In the genomic region with DNA sequence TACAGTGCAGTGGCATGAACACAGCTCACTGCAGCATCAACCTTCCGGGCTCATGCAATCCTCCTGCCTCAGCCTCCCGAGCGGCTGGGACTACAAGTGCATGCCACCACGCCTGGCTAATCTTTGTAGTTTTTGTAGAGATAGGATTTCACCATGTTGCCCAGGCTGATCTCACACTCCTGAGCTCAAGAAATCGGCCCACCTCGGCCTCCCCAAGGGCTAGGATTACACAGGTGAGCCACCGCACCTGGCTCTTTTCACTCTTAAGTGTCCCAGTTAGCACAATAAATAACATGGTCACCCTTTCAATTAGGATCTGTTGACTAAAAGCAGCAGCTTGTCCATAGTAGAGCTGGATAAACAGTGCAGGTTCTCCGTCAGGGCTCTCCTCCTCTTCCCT, we compare ENCODE assay signal across 9 cellular contexts. TPM values are rescaled to one million over a fixed set of nuclear protein-coding genes. Genes with fewer than 3 reads are reported as not detected.
A peak's percentile ranks its signal among the peaks of the same experiment; 100 is the strongest.
DNase-seq lines count a peak whose midpoint lies in the region; ATAC-seq and TF ChIP-seq lines count a peak whose summit lies in the region.
"Had no signal": no experiment of that assay in that cellular context is flagged by ENCODE, and none has a peak within 500 bp of the region (broad histone marks: within the 10 kb centered on the region; RNA-seq: fewer than 3 reads in every experiment).

No MANE protein-coding gene starts in this region.

- H3K36me3 ChIP-seq in lower lobe of right lung (peaks cover 9% of the 10 kb centered on the region), testis (ENCODE audit: low read depth, missing control alignments) (no peaks in the 10 kb centered on the region)

- TF ChIP-seq CTCF in C4-2B (conservative IDR thresholded peaks at IDR 0.05) (no peak), lower lobe of right lung (IDR thresholded peaks at IDR 0.05) (no peak), testis (IDR thresholded peaks at IDR 0.05) (no peak)

- H3K9me3 Mint-ChIP-seq in IgD-negative memory B cell = no peaks in the 10 kb centered on the region
- H3K9me3 Mint-ChIP-seq in activated T-helper 17 cell treated with anti-CD3 and anti-CD28 coated beads, Interleukin-2, amount 50 U/mL, for 72 hours = no peaks in the 10 kb centered on the region

- peak overlapping the region; percentile 93 to 96 (median 95) for H3K4me3 Mint-ChIP-seq in IgD-negative memory B cell
- peak overlapping the region; percentile 98 for H3K4me3 Mint-ChIP-seq in activated T-helper 17 cell treated with anti-CD3 and anti-CD28 coated beads, Interleukin-2, amount 50 U/mL, for 72 hours

- TF ChIP-seq POLR2A in testis (IDR thresholded peaks at IDR 0.05) = no peak

- intact Hi-C loops in lower lobe of right lung (cut with DNase I) (no loop called here), testis (cut with DNase I; ENCODE audit: low total_unique reads) (no loop called here)

- peaks cover 4% of the 10 kb centered on the region for H3K36me3 Mint-ChIP-seq in IgD-negative memory B cell
- H3K36me3 Mint-ChIP-seq in activated T-helper 17 cell treated with anti-CD3 and anti-CD28 coated beads, Interleukin-2, amount 50 U/mL, for 72 hours (ENCODE audit: low read depth) = peaks cover 6% of the 10 kb centered on the region

- H3K27ac ChIP-seq in C4-2B = peak overlapping the region; percentile 86; the same call in 1 of the 2 replicates
- no peak overlapping the region for H3K27ac ChIP-seq in lower lobe of right lung
- no peak overlapping the region for H3K27ac ChIP-seq in testis

- ATAC-seq in activated T-helper 17 cell treated with anti-CD3 and anti-CD28 coated beads, Interleukin-2, amount 50 U/mL, for 72 hours (replicated peaks) = no peak
- ATAC-seq in lower lobe of right lung = no peak
- ATAC-seq in GM18502 (IDR thresholded peaks at IDR 0.05; ENCODE audit: poor library complexity, unreplicated experiment) = no peak
- ATAC-seq: activated CD4-positive, CD25-positive, alpha-beta regulatory T cell treated with anti-CD3 and anti-CD28 coated beads, Interleukin-2, amount 50 U/mL, for 24 hours had no signal

- peak overlapping the region in 2 of 3 donors; percentile 87 to 91 for H3K27ac Mint-ChIP-seq in IgD-negative memory B cell
- H3K27ac Mint-ChIP-seq in activated T-helper 17 cell treated with anti-CD3 and anti-CD28 coated beads, Interleukin-2, amount 50 U/mL, for 72 hours = peak overlapping the region; percentile 94

- H3K9me3 ChIP-seq in lower lobe of right lung (no peaks in the 10 kb centered on the region), testis (no peaks in the 10 kb centered on the region)

- peaks cover 23 to 53% (median 36%) of the 10 kb centered on the region in 3 donors for H3K4me1 Mint-ChIP-seq in IgD-negative memory B cell
- H3K4me1 Mint-ChIP-seq in activated T-helper 17 cell treated with anti-CD3 and anti-CD28 coated beads, Interleukin-2, amount 50 U/mL, for 72 hours = peaks cover 21% of the 10 kb centered on the region

- 61 to 77% methylated on average over 8 of the region's 8 CpGs for WGBS in testis, 2 donors

- H3K4me1 ChIP-seq in lower lobe of right lung (peaks cover 16% of the 10 kb centered on the region), testis (peaks cover 11% of the 10 kb centered on the region)

- H3K4me3 ChIP-seq in lower lobe of right lung (peak overlapping the region; percentile 69), testis (no peak overlapping the region)

- H3K27me3 ChIP-seq in lower lobe of right lung (ENCODE audit: low read depth) = no peaks in the 10 kb centered on the region
- no peaks in the 10 kb centered on the region for H3K27me3 ChIP-seq in testis

- DNase-seq in lower lobe of right lung (no peak), testis (no peak), AML-193 (lab: John Stamatoyannopoulos, UW) (no peak), HuH-7 (ENCODE audit: low spot score) (no peak)

- H3K27me3 Mint-ChIP-seq in IgD-negative memory B cell = no peaks in the 10 kb centered on the region
- no peaks in the 10 kb centered on the region for H3K27me3 Mint-ChIP-seq in activated T-helper 17 cell treated with anti-CD3 and anti-CD28 coated beads, Interleukin-2, amount 50 U/mL, for 72 hours

RNA-seq across cellular contexts. Expression of a gene that starts 1.4 kb away (rescaled TPM):
- polyA plus RNA-seq in IgD-negative memory B cell (38.9 TPM), testis (ENCODE audit: insufficient read depth, low read depth, low replicate concordance) (80.5 TPM)
- 10 to 100 TPM; 65.9 to 68.4 TPM for total RNA-seq in activated T-helper 17 cell treated with anti-CD3 and anti-CD28 coated beads, Interleukin-2, amount 50 U/mL, for 72 hours
- total RNA-seq in lower lobe of right lung (54.7 TPM), testis (10 to 100 TPM; 64.9 to 76.1 TPM)
